In genomic region chrX:44872817-44873414, GRCh38 we compare ENCODE assay signal across 8 cellular contexts. TPM values are rescaled to one million over a fixed set of nuclear protein-coding genes. Genes with fewer than 3 reads are reported as not detected.
DNase-seq lines count a peak whose midpoint lies in the region; ATAC-seq and TF ChIP-seq lines count a peak whose summit lies in the region.

KDM6A (plus strand) TSS chrX:44873188; CDS start chrX:44873552, 364 bp downstream.

- CTCF ChIA-PET in CD8-positive, alpha-beta T cell (lab: Charles Lee): no interaction called here
- CTCF ChIA-PET in activated CD8-positive, alpha-beta memory T cell treated with anti-CD3 and anti-CD28 coated beads for 36 hours (lab: Charles Lee): no interaction called here

- TF ChIP-seq CTCF in CD8-positive, alpha-beta T cell (IDR thresholded peaks at IDR 0.05): no peak

- no peaks in the 10 kb centered on the region for H3K9me3 ChIP-seq in CD8-positive, alpha-beta T cell (ENCODE audit: low read length)
- H3K9me3 ChIP-seq in effector memory CD4-positive, alpha-beta T cell (ENCODE audit: control insufficient read depth, low read length): no peaks in the 10 kb centered on the region

- H3K4me1 Mint-ChIP-seq in CD8-positive, alpha-beta T cell (ENCODE audit: low read depth): peaks cover 21% of the 10 kb centered on the region

- no peaks in the 10 kb centered on the region for H3K36me3 ChIP-seq in CD8-positive, alpha-beta T cell (ENCODE audit: insufficient read depth, low read length)
- H3K36me3 ChIP-seq in effector memory CD4-positive, alpha-beta T cell (ENCODE audit: control insufficient read depth, insufficient read depth, low read length): no peaks in the 10 kb centered on the region

- peak; percentile 89 to 100 (median 95) for DNase-seq in CD8-positive, alpha-beta T cell
- DNase-seq in HS-27A (ENCODE audit: low read depth) (peak; percentile 74), NK-92 (lab: John Stamatoyannopoulos, UW; ENCODE audit: unreplicated experiment) (peak; percentile 74), lung microvascular endothelial cell (ENCODE audit: low read depth in 2 of 2) (peak; percentile 98 to 99)
- peak; percentile 92 to 100 (median 92) for DNase-seq in effector memory CD4-positive, alpha-beta T cell
- DNase-seq in stimulated activated CD4-positive, alpha-beta T cell treated with anti-CD3 and anti-CD28 coated beads, TNF-alpha, amount 100 ng/mL, for 48 hours (ENCODE audit: low read depth in 3 of 3): peak; percentile 84 to 99 (median 93)

- peaks cover 20% of the 10 kb centered on the region for H3K4me1 ChIP-seq in CD8-positive, alpha-beta T cell (ENCODE audit: insufficient read depth, low read length)
- H3K4me1 ChIP-seq in effector memory CD4-positive, alpha-beta T cell (ENCODE audit: control insufficient read depth, insufficient read depth, low read length, poor library complexity, severe bottlenecking): no peaks in the 10 kb centered on the region

- H3K36me3 Mint-ChIP-seq in CD8-positive, alpha-beta T cell: peaks cover 7% of the 10 kb centered on the region

- H3K4me3 Mint-ChIP-seq in CD8-positive, alpha-beta T cell: peak within 1 kb of the TSS; percentile 96

- peak; percentile 90 for ATAC-seq in CD8-positive, alpha-beta T cell
- peak; percentile 90 for ATAC-seq in GM19467 (IDR thresholded peaks at IDR 0.05; ENCODE audit: unreplicated experiment)

- H3K27ac ChIP-seq in CD8-positive, alpha-beta T cell (ENCODE audit: low read depth, low read length): peak within 1 kb of the TSS; percentile 84
- peak within 1 kb of the TSS; percentile 88 for H3K27ac ChIP-seq in effector memory CD4-positive, alpha-beta T cell (ENCODE audit: insufficient read depth, low read length, poor library complexity, severe bottlenecking)

- intact Hi-C loops in CD8-positive, alpha-beta T cell (cut with DNase I, micrococcal nuclease): loop anchor here (5.0 to 10.0 kb wide), 5 partner anchors 52 to 1962 kb away; partner anchors contain the start of genes FUNDC1 (in 1 of the 2) and RP2 (in 1 of the 2)

- peak within 1 kb of the TSS; percentile 97 for H3K27ac Mint-ChIP-seq in CD8-positive, alpha-beta T cell

- no peaks in the 10 kb centered on the region for H3K27me3 Mint-ChIP-seq in CD8-positive, alpha-beta T cell (ENCODE audit: low read depth)

- H3K9me3 Mint-ChIP-seq in CD8-positive, alpha-beta T cell: no peaks in the 10 kb centered on the region

- H3K4me3 ChIP-seq in CD8-positive, alpha-beta T cell (ENCODE audit: low read depth, low read length): peak within 1 kb of the TSS; percentile 73
- H3K4me3 ChIP-seq in effector memory CD4-positive, alpha-beta T cell (ENCODE audit: insufficient read depth, low read depth, low read length, poor library complexity, severe bottlenecking): peak within 1 kb of the TSS; percentile 92

- H3K27me3 ChIP-seq in CD8-positive, alpha-beta T cell (ENCODE audit: insufficient read depth, low read length): no peaks in the 10 kb centered on the region
- H3K27me3 ChIP-seq in effector memory CD4-positive, alpha-beta T cell (replicated peaks; ENCODE audit: control insufficient read depth, insufficient read depth, low read length, poor library complexity, severe bottlenecking): no peaks in the 10 kb centered on the region

- POLR2A ChIA-PET in CD8-positive, alpha-beta T cell (lab: Charles Lee): interaction anchor here (0.9 to 1.6 kb wide), 4 partner anchors 9 to 897 kb away, joined by 3 to 7 read pairs (median 4); no protein-coding TSS in a partner anchor
- POLR2A ChIA-PET in activated CD8-positive, alpha-beta memory T cell treated with anti-CD3 and anti-CD28 coated beads for 36 hours (lab: Charles Lee): interaction anchor here (0.6 to 0.9 kb wide), 6 partner anchors 32 to 1038 kb away, joined by 3 to 8 read pairs (median 4); no protein-coding TSS in a partner anchor

RNA-seq across cellular contexts. Expression of gene KDM6A, which starts in this region (rescaled TPM):
- total RNA-seq in CD8-positive, alpha-beta T cell: 10 to 100 TPM; 61.5 to 63.5 TPM
- total RNA-seq in activated CD8-positive, alpha-beta memory T cell treated with anti-CD3 and anti-CD28 coated beads for 36 hours: 10 to 100 TPM; 17.1 to 19.9 TPM
- 16.3 and 16.8 TPM in 2 replicates for total RNA-seq in lung microvascular endothelial cell

Comparison
In these comparisons a context has a peak if more than half of its experiments do, and no peak if none do; other contexts are left out.
1. Peak in every context shown above with its lines: DNase-seq, ATAC-seq, H3K4me3 ChIP-seq and H3K27ac ChIP-seq.